8 cellular contexts compared by ENCODE assay signal in the genomic region with DNA sequence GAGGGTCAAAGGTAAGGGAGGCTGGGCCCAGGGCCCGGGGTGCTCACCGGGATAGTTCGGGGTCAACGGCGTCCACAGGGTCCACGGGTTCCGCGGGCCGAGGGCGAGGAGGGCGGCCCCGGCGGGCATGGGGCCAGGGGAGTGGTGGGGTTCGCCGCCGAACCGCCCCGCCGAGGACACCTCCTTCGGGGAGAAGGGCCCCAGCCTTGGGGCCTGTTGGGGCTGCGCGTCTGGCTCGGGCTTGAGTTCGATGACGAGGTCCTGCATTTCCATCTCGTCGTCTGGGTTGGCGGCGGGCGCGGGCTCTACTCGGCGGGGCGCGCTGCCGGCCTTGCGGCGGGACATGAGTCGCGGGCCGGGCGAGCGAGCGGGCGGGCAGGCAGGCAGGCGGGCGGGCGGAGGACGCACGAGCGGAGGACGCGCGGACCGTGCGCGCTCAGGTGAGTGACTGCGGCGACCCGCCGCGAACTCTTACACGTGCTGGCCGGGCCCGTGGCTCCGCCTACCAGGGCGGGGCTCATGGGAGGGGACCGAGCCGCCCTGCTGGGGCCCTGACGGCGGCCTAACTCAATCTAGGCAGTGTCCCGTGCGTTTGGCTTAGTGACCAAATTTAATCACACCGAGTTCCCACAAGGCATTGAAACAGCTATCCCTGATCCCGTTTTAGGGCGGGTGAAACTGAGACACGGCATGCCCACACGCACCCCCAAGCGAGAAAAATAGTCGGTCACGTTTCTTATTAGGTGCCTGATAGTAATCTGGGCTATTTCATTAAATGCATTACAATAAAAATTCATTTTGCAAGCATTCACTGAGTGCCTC. TPM values are rescaled to one million over a fixed set of nuclear protein-coding genes. Genes with fewer than 3 reads are reported as not detected.
A peak's percentile ranks its signal among the peaks of the same experiment; 100 is the strongest.
DNase-seq lines count a peak whose midpoint lies in the region; ATAC-seq, FAIRE-seq and TF ChIP-seq lines count a peak whose summit lies in the region.

A gene (minus strand): TSS at position 450 of the 822 bp plus-strand sequence. CDS start 105 bp downstream, at position 345.

- peaks cover 0 to 20% of the 10 kb centered on the region in 2 experiments; a peak in 2 of 4 replicates for H3K79me2 ChIP-seq in H1 (ENCODE audit: control insufficient read depth in 1 of 2, insufficient read depth in 2 of 2, low read length in 2 of 2)

- no peak within 1 kb of the TSS for H3K14ac ChIP-seq in H1 (ENCODE audit: insufficient read length)

- peaks cover 2% of the 10 kb centered on the region in 2 experiments for H4K20me1 ChIP-seq in H1 (replicated peaks in 1 of 2; ENCODE audit: control insufficient read depth in 1 of 2, insufficient read depth in 2 of 2, low read length in 2 of 2)

- CTCF ChIA-PET in activated CD4-positive, alpha-beta memory T cell treated with anti-CD3 and anti-CD28 coated beads, Interleukin-2, amount 10 ng/mL, durations not matched to agents 7 days and 5 days (lab: Charles Lee): interaction anchor here (0.9 to 1.5 kb wide), 2 partner anchors 13 to 17 kb away, joined by 3 read pairs; no protein-coding TSS in a partner anchor
- CTCF ChIA-PET in H1 (lab: Charles Lee; ENCODE audit: partially characterized antibody): interaction anchor here (0.6 to 2.3 kb wide), 5 partner anchors 14 to 55 kb away, joined by 3 to 12 read pairs (median 6); no protein-coding TSS in a partner anchor

- H3K56ac ChIP-seq in H1 (replicated peaks; ENCODE audit: insufficient read length, low read depth, low read length): no peak within 1 kb of the TSS

- peaks cover 0 to 19% (median 8%) of the 10 kb centered on the region in 4 experiments; a peak in 5 of 8 replicates for H3K36me3 ChIP-seq in H1 (ENCODE audit: control insufficient read depth in 2 of 4, insufficient read depth in 4 of 4, low read length in 3 of 4)

- peak within 1 kb of the TSS; percentile 29; the same call in 1 of the 2 replicates for H2BK20ac ChIP-seq in H1 (ENCODE audit: low read length)

- peak within 1 kb of the TSS; percentile 93 to 99 for H3K4me2 ChIP-seq in H1 (ENCODE audit: insufficient read depth in 1 of 2, low read depth in 2 of 2, low read length in 2 of 2)

- DNase-seq in NCI-H2029 (lab: John Stamatoyannopoulos, UW) (peak; percentile 68), NCI-H2029 treated with DMSO at 0.1 percent for 48 hours (lab: John Stamatoyannopoulos, UW) (no peak), NCI-H510A treated with DMSO at 0.1 percent for 48 hours (lab: John Stamatoyannopoulos, UW) (peak; percentile 80), H1 (ENCODE audit: low read depth in 1 of 2, low spot score in 2 of 2) (peak in 1 of 2 experiments; percentile 91)
- peak; percentile 86 for DNase-seq in activated CD4-positive, alpha-beta memory T cell treated with anti-CD3 and anti-CD28 coated beads, Interleukin-2, amount 10 ng/mL, durations not matched to agents 7 days and 5 days
- DNase-seq in stimulated activated CD8-positive, alpha-beta memory T cell treated with anti-CD3 and anti-CD28 coated beads, Interleukin-7, amount 100 ng/mL, for 1 hour (ENCODE audit: low read depth in 2 of 2): peak; percentile 56 to 62

- H3K23me2 ChIP-seq in H1 (ENCODE audit: low read depth, low read length): peaks cover 17% of the 10 kb centered on the region

- H2BK12ac ChIP-seq in H1 (ENCODE audit: low read depth, low read length): peak within 1 kb of the TSS; percentile 52

- H2AFZ ChIP-seq in H1 (ENCODE audit: low read length): no peak within 1 kb of the TSS

- peak within 1 kb of the TSS; percentile 51; the same call in 1 of the 2 replicates for H3K27ac ChIP-seq in H1 (ENCODE audit: low read depth, low read length)

- peaks cover 48% of the 10 kb centered on the region for H3K4me1 Mint-ChIP-seq in activated CD4-positive, alpha-beta memory T cell treated with anti-CD3 and anti-CD28 coated beads, Interleukin-2, amount 10 ng/mL, durations not matched to agents 7 days and 5 days

- POLR2A ChIA-PET in activated CD4-positive, alpha-beta memory T cell treated with anti-CD3 and anti-CD28 coated beads, Interleukin-2, amount 10 ng/mL, durations not matched to agents 7 days and 5 days (lab: Charles Lee): interaction anchor here (0.6 to 3.1 kb wide), 8 partner anchors 9 to 103 kb away, joined by 3 to 13 read pairs (median 5); a partner anchor contains a TSS
- POLR2A ChIA-PET in H1 (lab: Charles Lee; ENCODE audit: partially characterized antibody): interaction anchor here (0.6 to 8.5 kb wide), 16 partner anchors 10 to 184 kb away, joined by 3 to 230 read pairs (median 4); a partner anchor contains a TSS

- no peak within 1 kb of the TSS for H3K23ac ChIP-seq in H1 (ENCODE audit: insufficient read length)

- peak within 1 kb of the TSS; percentile 66 to 88 (median 71) for H3K4me3 ChIP-seq in H1 (ENCODE audit: extremely low read depth in 1 of 4, insufficient read depth in 2 of 4, low read depth in 3 of 4, low read length in 4 of 4)
- H3K4me3 ChIP-seq in mononuclear cell (ENCODE audit: low read length): peak within 1 kb of the TSS; percentile 70

- peak; percentile 23 for ATAC-seq in HG02938 (IDR thresholded peaks at IDR 0.05; ENCODE audit: unreplicated experiment)

- H3K9ac ChIP-seq in H1 (replicated peaks in 1 of 4; ENCODE audit: extremely low read depth in 1 of 4, low read depth in 3 of 4, low read length in 3 of 4): peak within 1 kb of the TSS in 3 of 4 experiments; percentile 48 to 77 (median 59); a peak in 6 of 7 replicates

- peak within 1 kb of the TSS; percentile 62 for H4K91ac ChIP-seq in H1 (replicated peaks; ENCODE audit: insufficient read length, low read length)

- H4K8ac ChIP-seq in H1 (ENCODE audit: extremely low read depth, insufficient read depth, low read length): no peak within 1 kb of the TSS; the same call in 1 of the 2 replicates

- WGBS in H1 (ENCODE audit: extremely low coverage in 1 of 2, insufficient coverage in 1 of 2, insufficient read length in 1 of 2, insufficient replicate concordance in 2 of 2, low coverage in 1 of 2, low lambda C conversion rate in 2 of 2, missing lambda C conversion rate in 1 of 2), 2 experiments: 6% methylated on average over 35 of the region's 81 CpGs; no CpG with 5 or more reads in 1 of the 2 experiments

- H3K36me3 Mint-ChIP-seq in activated CD4-positive, alpha-beta memory T cell treated with anti-CD3 and anti-CD28 coated beads, Interleukin-2, amount 10 ng/mL, durations not matched to agents 7 days and 5 days (ENCODE audit: low read depth): peaks cover 12% of the 10 kb centered on the region

- peak within 1 kb of the TSS; percentile 52 for H4K5ac ChIP-seq in H1 (ENCODE audit: insufficient read length, low read depth, low read length)

- no peak for TF ChIP-seq RAD21 in H1 (IDR thresholded peaks at IDR 0.05 in 1 of 2, conservative IDR thresholded peaks at IDR 0.05 in 1 of 2; ENCODE audit: low read depth in 2 of 2, low read length in 2 of 2)

- H2BK15ac ChIP-seq in H1 (ENCODE audit: low read length): no peak within 1 kb of the TSS; the same call in 1 of the 2 replicates

- H2AK5ac ChIP-seq in H1 (ENCODE audit: low read depth, low read length): 0 out of 2 replicates have a peak within 1 kb of the TSS, but pooled peaks have one; percentile 77

- no peaks in the 10 kb centered on the region for H3K9me3 Mint-ChIP-seq in activated CD4-positive, alpha-beta memory T cell treated with anti-CD3 and anti-CD28 coated beads, Interleukin-2, amount 10 ng/mL, durations not matched to agents 7 days and 5 days

- H2BK120ac ChIP-seq in H1 (replicated peaks; ENCODE audit: low read depth, low read length): peak within 1 kb of the TSS; percentile 73

- no peak for TF ChIP-seq EP300 in H1 (IDR thresholded peaks at IDR 0.05; ENCODE audit: borderline replicate concordance in 1 of 2, low read depth in 2 of 2, low read length in 2 of 2)

- no peaks in the 10 kb centered on the region for H3K9me3 ChIP-seq in H1 (ENCODE audit: insufficient read depth in 2 of 2, low read depth in 1 of 2, low read length in 1 of 2)
- H3K9me3 ChIP-seq in mononuclear cell (ENCODE audit: low read depth, low read length): no peaks in the 10 kb centered on the region

- no peaks in the 10 kb centered on the region for H3K27me3 ChIP-seq in H1 (replicated peaks in 1 of 4; ENCODE audit: control insufficient read depth in 3 of 4, extremely low read depth in 1 of 4, insufficient read depth in 3 of 4, low read length in 3 of 4)
- no peaks in the 10 kb centered on the region for H3K27me3 ChIP-seq in mononuclear cell (ENCODE audit: insufficient read depth, low read length)

- peak within 1 kb of the TSS; percentile 80 for H2BK5ac ChIP-seq in H1 (ENCODE audit: low read depth, low read length)

- peak within 1 kb of the TSS; percentile 81 for H3K4me3 Mint-ChIP-seq in activated CD4-positive, alpha-beta memory T cell treated with anti-CD3 and anti-CD28 coated beads, Interleukin-2, amount 10 ng/mL, durations not matched to agents 7 days and 5 days

- TF ChIP-seq CTCF in H1 (IDR thresholded peaks at IDR 0.05; ENCODE audit: control extremely low read depth in 1 of 3, insufficient read depth in 1 of 3, low read depth in 1 of 3, low read length in 3 of 3): no peak

- peak within 1 kb of the TSS; percentile 96; the same call in 1 of the 2 replicates for H3K18ac ChIP-seq in H1 (ENCODE audit: extremely low read depth, low read length)

- TF ChIP-seq POLR2A in H1 (IDR thresholded peaks at IDR 0.05; ENCODE audit: control extremely low read depth in 1 of 2, low read depth in 2 of 2, low read length in 2 of 2): peak in 1 of 2 experiments; percentile 70; a peak in 2 of 3 replicates

- H3K4ac ChIP-seq in H1 (replicated peaks; ENCODE audit: insufficient read length, low read depth, low read length): no peak within 1 kb of the TSS

- H3K27ac Mint-ChIP-seq in activated CD4-positive, alpha-beta memory T cell treated with anti-CD3 and anti-CD28 coated beads, Interleukin-2, amount 10 ng/mL, durations not matched to agents 7 days and 5 days: peak within 1 kb of the TSS; percentile 79

- H3K4me1 ChIP-seq in H1 (replicated peaks in 1 of 4; ENCODE audit: control insufficient read depth in 3 of 4, insufficient read depth in 4 of 4, low read length in 3 of 4): peaks cover 13 to 34% (median 20%) of the 10 kb centered on the region in 4 experiments
- H3K4me1 ChIP-seq in mononuclear cell (ENCODE audit: insufficient read depth, low read length): peaks cover 56% of the 10 kb centered on the region

- H3K27me3 Mint-ChIP-seq in activated CD4-positive, alpha-beta memory T cell treated with anti-CD3 and anti-CD28 coated beads, Interleukin-2, amount 10 ng/mL, durations not matched to agents 7 days and 5 days: no peaks in the 10 kb centered on the region

- H3K79me1 ChIP-seq in H1 (ENCODE audit: low read depth, low read length): no peaks in the 10 kb centered on the region

- no peak for FAIRE-seq in H1 (lab: Jason Lieb, UNC)

RNA-seq across cellular contexts. Expression of the gene that starts here (rescaled TPM):
- total RNA-seq in activated CD4-positive, alpha-beta memory T cell treated with anti-CD3 and anti-CD28 coated beads, Interleukin-2, amount 10 ng/mL, durations not matched to agents 7 days and 5 days: 1 to 10 TPM; 5.4 to 5.9 TPM
- total RNA-seq in H1 (2021; fragmentation: NEBNext Ultra II Directional; extraction: Animal tissue kit (Norgen Biotek cat#: 25700)): 6.8 and 7.5 TPM in 2 replicates
- 2.7 and 6.4 TPM in 2 replicates for polyA plus RNA-seq in H1 (2011; rRNA removed)
- 2.3 TPM for polyA plus RNA-seq in H1 (2011; cell fraction: cytosol; rRNA removed)
- 6.4 TPM for polyA plus RNA-seq in H1 (2011; cell fraction: nucleus; rRNA removed)
- polyA plus RNA-seq in H1 (2012, experiment 1 of 2): 3.2 to 8.2 TPM (median 7.6 TPM) in 4 replicates
- 7.1 TPM for polyA plus RNA-seq in H1 (2012, experiment 2 of 2)
- 6.4 TPM for polyA plus RNA-seq in H1 (2013, experiment 1 of 2)
- 6.2 TPM for polyA plus RNA-seq in H1 (2013, experiment 2 of 2)
- 1.1 TPM in 2 replicates for polyA minus RNA-seq in H1 (2011; rRNA and poly(A)+ RNA removed)
- polyA minus RNA-seq in H1 (2011; cell fraction: cytosol; rRNA and poly(A)+ RNA removed): 7.6 TPM
- polyA minus RNA-seq in H1 (2011; cell fraction: nucleus; rRNA and poly(A)+ RNA removed): 8.8 TPM
- 1.2 TPM for total RNA-seq in mononuclear cell
